Comparison of ENCODE assay signal across 7 cellular contexts in genomic region chr6:142846883-142847287, GRCh38.
A peak's percentile ranks its signal among the peaks of the same experiment; 100 is the strongest.
DNase-seq lines count a peak whose midpoint lies in the region; ATAC-seq and TF ChIP-seq lines count a peak whose summit lies in the region.

No MANE protein-coding gene starts in this region.

- H3K36me3 ChIP-seq in HAP-1 (replicated peaks) (no peaks in the 10 kb centered on the region), WERI-Rb-1 (no peaks in the 10 kb centered on the region)

- no peaks in the 10 kb centered on the region for H3K27me3 ChIP-seq in HAP-1 (ENCODE audit: low read depth)
- H3K27me3 ChIP-seq in WERI-Rb-1 (ENCODE audit: insufficient read depth, low read depth, severe bottlenecking): no peaks in the 10 kb centered on the region

- intact Hi-C loops in head of caudate nucleus (cut with DNase I): loop anchor here (10.0 kb wide), 1 partner anchor 98 kb away; the partner anchor contains the start of gene HIVEP2

- H3K36me3 Mint-ChIP-seq in stimulated activated effector memory CD8-positive, alpha-beta T cell treated with anti-CD3 and anti-CD28 coated beads, Interleukin-12 subunit alpha, Interleukin-12 subunit beta, amount 100 ng/mL, for 72 hours: peaks cover 10% of the 10 kb centered on the region

- no peaks in the 10 kb centered on the region for H3K9me3 Mint-ChIP-seq in stimulated activated effector memory CD8-positive, alpha-beta T cell treated with anti-CD3 and anti-CD28 coated beads, Interleukin-12 subunit alpha, Interleukin-12 subunit beta, amount 100 ng/mL, for 72 hours

- H3K9me3 ChIP-seq in HAP-1: no peaks in the 10 kb centered on the region
- no peaks in the 10 kb centered on the region for H3K9me3 ChIP-seq in WERI-Rb-1 (ENCODE audit: severe bottlenecking)

- DNase-seq in HAP-1 (ENCODE audit: low spot score in 2 of 2) (peak; percentile 8 to 18), WERI-Rb-1 (peak; percentile 69), head of caudate nucleus (peak in 33 of 42 donors; percentile 24 to 86 (median 59)), KG1 (lab: John Stamatoyannopoulos, UW) (no peak), RPMI8226 (no peak)
- DNase-seq in stimulated activated effector memory CD8-positive, alpha-beta T cell treated with anti-CD3 and anti-CD28 coated beads, Interleukin-12 subunit alpha, Interleukin-12 subunit beta, amount 100 ng/mL, for 72 hours (ENCODE audit: low spot score in 2 of 2): no peak

- H3K4me1 ChIP-seq in HAP-1: peaks cover 48% of the 10 kb centered on the region

- in situ Hi-C loops in HAP-1 (cut with MboI; ENCODE audit: low sequenced_read_pairs): no loop called here

- peaks cover 95% of the 10 kb centered on the region for H3K4me1 Mint-ChIP-seq in stimulated activated effector memory CD8-positive, alpha-beta T cell treated with anti-CD3 and anti-CD28 coated beads, Interleukin-12 subunit alpha, Interleukin-12 subunit beta, amount 100 ng/mL, for 72 hours

- H3K27ac Mint-ChIP-seq in stimulated activated effector memory CD8-positive, alpha-beta T cell treated with anti-CD3 and anti-CD28 coated beads, Interleukin-12 subunit alpha, Interleukin-12 subunit beta, amount 100 ng/mL, for 72 hours: peak overlapping the region; percentile 95

- TF ChIP-seq CTCF in WERI-Rb-1 (IDR thresholded peaks at IDR 0.05; ENCODE audit: low read depth, low read length): no peak

- H3K4me3 Mint-ChIP-seq in stimulated activated effector memory CD8-positive, alpha-beta T cell treated with anti-CD3 and anti-CD28 coated beads, Interleukin-12 subunit alpha, Interleukin-12 subunit beta, amount 100 ng/mL, for 72 hours: peak overlapping the region; percentile 70

- no peak for ATAC-seq in stimulated activated effector memory CD8-positive, alpha-beta T cell treated with anti-CD3 and anti-CD28 coated beads, Interleukin-12 subunit alpha, Interleukin-12 subunit beta, amount 100 ng/mL, for 72 hours
- no peak for ATAC-seq in GM21390 (IDR thresholded peaks at IDR 0.05; ENCODE audit: unreplicated experiment)

- no peak overlapping the region for H3K27ac ChIP-seq in WERI-Rb-1

- no peak overlapping the region for H3K4me3 ChIP-seq in HAP-1
- peak overlapping the region; percentile 1; the same call in 1 of the 2 replicates for H3K4me3 ChIP-seq in WERI-Rb-1 (ENCODE audit: low read depth, low read length)

Comparison
In these comparisons a context has a peak if more than half of its experiments do, and no peak if none do; other contexts are left out.
1. DNase-seq: peak in HAP-1 (2 of 2), WERI-Rb-1 (single experiment) and head of caudate nucleus (33 of 42); none in stimulated activated effector memory CD8-positive, alpha-beta T cell treated with anti-CD3 and anti-CD28 coated beads, Interleukin-12 subunit alpha, Interleukin-12 subunit beta, amount 100 ng/mL, for 72 hours (0 of 2), KG1 (single experiment) and RPMI8226 (single experiment).